In genomic region chr2:240678043-240678442, GRCh38 we compare ENCODE assay signal across 7 cellular contexts. TPM values are rescaled to one million over a fixed set of nuclear protein-coding genes. Genes with fewer than 3 reads are reported as not detected.
"Had no signal": no experiment of that assay in that cellular context is flagged by ENCODE, and none has a peak within 500 bp of the region (broad histone marks: within the 10 kb centered on the region; RNA-seq: fewer than 3 reads in every experiment).

No MANE protein-coding gene starts in this region.

RNA-seq across cellular contexts. Expression of gene AQP12B, which starts 4.6 kb away (rescaled TPM):
- total RNA-seq: GM23248, GM23338, H1, H4, H7, H9, HFFc6 had no signal

RNA-seq across cellular contexts. Expression of gene AQP12A, which starts 13.6 kb away (rescaled TPM):
- total RNA-seq: GM23248, GM23338, H1, H4, H7, H9, HFFc6 had no signal

RNA-seq across cellular contexts. Expression of gene GPR35, which starts 52.8 kb away (rescaled TPM):
- total RNA-seq: GM23248, GM23338, H1, H7 had no signal
